25 cellular contexts compared by ENCODE assay signal in the genomic region with DNA sequence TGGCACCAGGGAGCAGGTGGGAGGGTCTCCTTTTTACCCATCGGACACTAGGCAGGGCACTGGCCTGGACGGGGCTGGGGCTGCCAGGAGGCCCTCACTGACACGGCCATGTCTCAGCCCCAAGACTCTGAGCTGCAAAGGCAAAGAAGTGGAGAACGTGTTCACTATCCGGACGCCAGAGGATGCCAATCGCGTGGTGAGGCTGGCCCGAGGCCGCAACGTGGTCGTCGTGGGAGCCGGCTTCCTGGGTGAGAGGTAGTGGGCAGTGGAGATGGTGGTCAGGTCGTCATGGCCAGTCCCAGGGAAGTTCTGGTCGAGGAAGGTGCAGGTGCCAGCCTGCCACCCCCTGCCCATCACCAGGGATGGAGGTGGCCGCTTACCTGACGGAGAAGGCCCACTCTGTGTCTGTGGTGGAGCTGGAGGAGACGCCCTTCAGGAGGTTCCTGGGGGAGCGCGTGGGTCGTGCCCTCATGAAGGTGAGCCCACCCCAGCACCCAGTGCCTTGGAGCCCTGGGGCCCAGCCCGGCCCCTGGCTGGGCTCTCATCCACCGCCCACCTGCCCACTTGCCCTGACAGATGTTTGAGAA. TPM values are rescaled to one million over a fixed set of nuclear protein-coding genes. Genes with fewer than 3 reads are reported as not detected.
"Had no signal": no experiment of that assay in that cellular context is flagged by ENCODE, and none has a peak within 500 bp of the region (broad histone marks: within the 10 kb centered on the region; RNA-seq: fewer than 3 reads in every experiment).

No MANE protein-coding gene starts in this region.

- DNase-seq: cerebellar nuclear complex; dermis blood vessel endothelial cell; dorsolateral prefrontal cortex; effector CD4-positive, alpha-beta T cell; effector memory CD4-positive, alpha-beta T cell; foreskin keratinocyte; heart left ventricle; hypothalamus; immature natural killer cell; islet precursor cell; left cardiac atrium; left ventricle myocardium superior; lower lobe of right lung; mesenchymal stem cell had no signal

- H2AFZ ChIP-seq: hepatocyte had no signal

- H3K4me2 ChIP-seq: hepatocyte had no signal

- H3K4me3 ChIP-seq: coronary artery, dorsolateral prefrontal cortex, esophagus muscularis mucosa, gastroesophageal sphincter, heart left ventricle, hepatocyte, left lung, lower lobe of right lung had no signal

- H3K4me3 Mint-ChIP-seq: immature natural killer cell had no signal

- FAIRE-seq: colon, endothelial cell of umbilical vein, frontal cortex had no signal

- H3K4me1 ChIP-seq: foreskin keratinocyte had no signal

- H3K27ac Mint-ChIP-seq: immature natural killer cell had no signal

- H3K27ac ChIP-seq: coronary artery, dorsolateral prefrontal cortex, esophagus muscularis mucosa, foreskin keratinocyte, gastroesophageal sphincter, heart left ventricle, hepatocyte, left lung, lower lobe of right lung had no signal

- H3K27me3 ChIP-seq: dorsolateral prefrontal cortex, esophagus muscularis mucosa, foreskin keratinocyte, gastroesophageal sphincter, hepatocyte had no signal

- H3K36me3 Mint-ChIP-seq: immature natural killer cell had no signal

- H3K9me3 Mint-ChIP-seq: immature natural killer cell had no signal

- ATAC-seq: foreskin keratinocyte, gastroesophageal sphincter, heart left ventricle, left cardiac atrium, left lung, left ventricle myocardium superior, lower lobe of right lung had no signal

- H3K36me3 ChIP-seq: esophagus muscularis mucosa, gastroesophageal sphincter, heart left ventricle, left lung, lower lobe of right lung had no signal

RNA-seq across cellular contexts. Expression of a gene that starts 9.3 kb away (rescaled TPM):
- total RNA-seq: endothelial cell of umbilical vein, lung microvascular endothelial cell had no signal

RNA-seq across cellular contexts. Expression of a gene that starts 38.6 kb away (rescaled TPM):
- total RNA-seq: endothelial cell of umbilical vein, epithelial cell of proximal tubule, kidney epithelial cell, lung microvascular endothelial cell had no signal
- polyA plus RNA-seq: immature natural killer cell had no signal

RNA-seq across cellular contexts. Expression of a gene that starts 56.0 kb away (rescaled TPM):
- total RNA-seq: dermis blood vessel endothelial cell, endothelial cell of umbilical vein, lung microvascular endothelial cell had no signal
- polyA plus RNA-seq: endothelial cell of umbilical vein, heart left ventricle, immature natural killer cell had no signal
